9 cellular contexts compared by ENCODE assay signal in the genomic region with DNA sequence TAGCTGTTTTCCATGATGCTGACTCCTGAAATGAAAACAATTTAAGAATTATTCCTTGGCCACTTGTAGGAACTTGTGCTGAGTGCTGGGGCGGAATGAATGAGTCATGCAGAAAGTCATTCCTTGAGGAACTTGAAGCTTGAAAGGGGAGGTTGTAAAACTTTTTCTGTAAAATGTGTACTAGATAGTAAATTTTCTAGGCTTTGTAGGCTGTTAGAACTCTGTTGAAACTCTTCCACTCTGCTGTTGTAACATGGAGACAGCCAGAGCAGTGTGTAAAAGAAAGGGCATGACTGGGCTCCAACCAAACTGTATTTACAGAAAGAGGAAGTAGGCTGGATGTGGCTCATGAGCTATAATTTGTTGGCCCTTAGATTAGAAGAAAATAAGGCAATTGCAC. TPM values are rescaled to one million over a fixed set of nuclear protein-coding genes. Genes with fewer than 3 reads are reported as not detected.
DNase-seq lines count a peak whose midpoint lies in the region; ATAC-seq and TF ChIP-seq lines count a peak whose summit lies in the region.
"Had no signal": no experiment of that assay in that cellular context is flagged by ENCODE, and none has a peak within 500 bp of the region (broad histone marks: within the 10 kb centered on the region; RNA-seq: fewer than 3 reads in every experiment).

No MANE protein-coding gene starts in this region.

- peak overlapping the region; percentile 87 for H3K27ac ChIP-seq in smooth muscle cell (ENCODE audit: low read depth)
- H3K27ac ChIP-seq: cardiac muscle cell had no signal

- H3K79me2 ChIP-seq in smooth muscle cell (ENCODE audit: low read depth) = no peaks in the 10 kb centered on the region

- peaks cover 9% of the 10 kb centered on the region for H3K4me1 Mint-ChIP-seq in Calu3 (ENCODE audit: low read depth, unreplicated experiment)

- peak overlapping the region; percentile 36 for H3K9ac ChIP-seq in smooth muscle cell (ENCODE audit: low read depth)

- H3K36me3 ChIP-seq in smooth muscle cell (ENCODE audit: low read depth) = no peaks in the 10 kb centered on the region
- H3K36me3 ChIP-seq: cardiac muscle cell had no signal

- peak; percentile 74 for ATAC-seq in HG03159 (IDR thresholded peaks at IDR 0.05; ENCODE audit: unreplicated experiment)
- peak; percentile 75 for ATAC-seq in left ventricle myocardium superior
- no peak for ATAC-seq in GM21367 (IDR thresholded peaks at IDR 0.05; ENCODE audit: unreplicated experiment)

- CTCF ChIA-PET in Calu3 (lab: Charles Lee) = no interaction called here

- H3K4me1 ChIP-seq in smooth muscle cell (ENCODE audit: low read depth) = peaks cover 13% of the 10 kb centered on the region

- H4K20me1 ChIP-seq in smooth muscle cell (ENCODE audit: low read depth) = no peaks in the 10 kb centered on the region

- DNase-seq in Calu3 (peak; percentile 18), UCSD-AML1 (lab: John Stamatoyannopoulos, UW; ENCODE audit: unreplicated experiment) (peak; percentile 12), left ventricle myocardium superior (no peak), smooth muscle cell (lab: John Stamatoyannopoulos, UW; ENCODE audit: unreplicated experiment) (no peak), T-helper 9 cell (no peak), NCI-H345 (lab: John Stamatoyannopoulos, UW) (no peak)

- peak overlapping the region; percentile 86 for H3K27ac Mint-ChIP-seq in Calu3 (ENCODE audit: unreplicated experiment)

- H3K9me3 Mint-ChIP-seq in Calu3 (ENCODE audit: low read depth, unreplicated experiment) = no peaks in the 10 kb centered on the region

- H3K27me3 ChIP-seq in smooth muscle cell (ENCODE audit: low read depth) = no peaks in the 10 kb centered on the region
- H3K27me3 ChIP-seq: cardiac muscle cell had no signal

- peak overlapping the region; percentile 71 for H3K4me2 ChIP-seq in smooth muscle cell

- WGBS in smooth muscle cell (ENCODE audit: low lambda C conversion rate) = 0% methylated on average over 1 of the region's 1 CpG

- no peaks in the 10 kb centered on the region for H3K9me3 ChIP-seq in smooth muscle cell (replicated peaks; ENCODE audit: low read depth)

- peaks cover 18% of the 10 kb centered on the region for H3F3A ChIP-seq in smooth muscle cell (ENCODE audit: low read depth)

- no peak overlapping the region for H3K4me3 Mint-ChIP-seq in Calu3 (ENCODE audit: low read depth, unreplicated experiment)

- H3K4me3 ChIP-seq in smooth muscle cell = no peak overlapping the region
- H3K4me3 ChIP-seq: cardiac muscle cell had no signal

- H2AFZ ChIP-seq in smooth muscle cell (ENCODE audit: low read depth) = no peak overlapping the region

- H3K36me3 Mint-ChIP-seq in Calu3 (ENCODE audit: insufficient read depth, unreplicated experiment) = peaks cover 6% of the 10 kb centered on the region

- no peaks in the 10 kb centered on the region for H3K27me3 Mint-ChIP-seq in Calu3 (ENCODE audit: unreplicated experiment)

- TF ChIP-seq CTCF in Calu3 (IDR thresholded peaks at IDR 0.05; ENCODE audit: unreplicated experiment) (no peak), smooth muscle cell (IDR thresholded peaks at IDR 0.05; ENCODE audit: borderline replicate concordance, insufficient read depth, poor library complexity, severe bottlenecking) (no peak)

- intact Hi-C loops in Calu3 (cut with micrococcal nuclease; ENCODE audit: unreplicated experiment) = loop anchor here (5.0 to 10.0 kb wide), 2 partner anchors 132 to 326 kb away; no protein-coding TSS in a partner anchor
- intact Hi-C loops in left ventricle myocardium superior (cut with micrococcal nuclease) = no loop called here

- BruUV-seq in Calu3 (replicated peaks; lab: Mats Ljungman, UMichigan) = no TSS peak

RNA-seq across cellular contexts. Expression of a gene that starts 46.1 kb away (rescaled TPM):
- not detected in 2 replicates for total RNA-seq in Calu3 (2022)
- total RNA-seq in left ventricle myocardium superior = 38.6 TPM
- 6.9 TPM in 2 replicates for total RNA-seq in smooth muscle cell
- polyA plus RNA-seq in smooth muscle cell = 1.3 and 1.7 TPM in 2 replicates

Comparison
In these comparisons a context has a peak if more than half of its experiments do, and no peak if none do; other contexts are left out.
1. DNase-seq: peak in Calu3 (single experiment) and UCSD-AML1 (single experiment); none in left ventricle myocardium superior (single experiment), smooth muscle cell (single experiment), T-helper 9 cell (single experiment) and NCI-H345 (single experiment).